1 cellular context compared by ENCODE assay signal in genomic region chr10:34104829-34105572, GRCh38.
TF ChIP-seq lines count a peak whose summit lies in the region.

No MANE protein-coding gene starts in this region.

TF ChIP-seq in neural cell, 6 proteins besides CTCF, POLR2A, EP300 and RAD21:
- TF ChIP-seq REST (IDR thresholded peaks at IDR 0.05; ENCODE audit: borderline replicate concordance), result peak; percentile 94
- TF ChIP-seq POLR2AphosphoS5 (IDR thresholded peaks at IDR 0.05), result peak; percentile 44
- no peak for TF ChIP-seq MXI1 (conservative IDR thresholded peaks at IDR 0.05; ENCODE audit: poor library complexity, severe bottlenecking)
TF ChIP-seq in neural cell: peak in this region for 2.
